In genomic region chr3:76554717-76555116, GRCh38 we compare ENCODE assay signal across 1 cellular context.
TF ChIP-seq lines count a peak whose summit lies in the region.

No MANE protein-coding gene starts in this region.

TF ChIP-seq in IMR-90, 13 proteins besides CTCF, POLR2A, EP300 and RAD21:
- TF ChIP-seq MAZ (IDR thresholded peaks at IDR 0.05; ENCODE audit: borderline replicate concordance, low read depth, low read length): no peak
- TF ChIP-seq CEBPB (IDR thresholded peaks at IDR 0.05; ENCODE audit: low read depth, low read length): peak; percentile 75
- peak; percentile 37; the same call in 1 of the 2 replicates for TF ChIP-seq BHLHE40 (IDR thresholded peaks at IDR 0.05; ENCODE audit: low read depth, low read length)
- TF ChIP-seq ELK1 (IDR thresholded peaks at IDR 0.05; ENCODE audit: borderline replicate concordance, low read depth, low read length): no peak
TF ChIP-seq in IMR-90: peak in this region for 2.
